In genomic region chr14:38548091-38548490, GRCh38 we compare ENCODE assay signal across 20 cellular contexts.
"Had no signal": no experiment of that assay in that cellular context is flagged by ENCODE, and none has a peak within 500 bp of the region (broad histone marks: within the 10 kb centered on the region; RNA-seq: fewer than 3 reads in every experiment).

No MANE protein-coding gene starts in this region.

- H3K4me3 Mint-ChIP-seq: activated CD4-positive, alpha-beta T cell treated with anti-CD3 and anti-CD28 coated beads, Interleukin-2, amount 10 ng/mL, durations not matched to agents 24 days and 14 days; activated CD8-positive, alpha-beta T cell treated with anti-CD3 and anti-CD28 coated beads, Interleukin-2, amount 10 ng/mL, durations not matched to agents 7 days and 5 days; activated naive CD4-positive, alpha-beta T cell treated with anti-CD3 and anti-CD28 coated beads for 36 hours; activated T-cell treated with anti-CD3 and anti-CD28 coated beads, Interleukin-2, amount 50 U/mL, for 4 hours had no signal

- H3K27ac ChIP-seq: ascending aorta, gastroesophageal sphincter, heart left ventricle, left ventricle myocardium inferior, prostate gland, skin epidermis, stomach, vagina had no signal

- H3K9me3 ChIP-seq: ascending aorta, gastroesophageal sphincter, heart left ventricle, left ventricle myocardium inferior, prostate gland, stomach, vagina had no signal

- H3K27me3 Mint-ChIP-seq: activated CD4-positive, alpha-beta T cell treated with anti-CD3 and anti-CD28 coated beads, Interleukin-2, amount 10 ng/mL, durations not matched to agents 24 days and 14 days had no signal

- H3K9me3 Mint-ChIP-seq: activated CD4-positive, alpha-beta T cell treated with anti-CD3 and anti-CD28 coated beads, Interleukin-2, amount 10 ng/mL, durations not matched to agents 24 days and 14 days; activated naive CD4-positive, alpha-beta T cell treated with anti-CD3 and anti-CD28 coated beads for 36 hours; activated T-cell treated with anti-CD3 and anti-CD28 coated beads, Interleukin-2, amount 50 U/mL, for 4 hours had no signal

- H3K27me3 ChIP-seq: ascending aorta, gastroesophageal sphincter, heart left ventricle, stomach, vagina had no signal

- H3K4me1 Mint-ChIP-seq: activated CD4-positive, alpha-beta T cell treated with anti-CD3 and anti-CD28 coated beads, Interleukin-2, amount 10 ng/mL, durations not matched to agents 24 days and 14 days had no signal

- H3K36me3 ChIP-seq: ascending aorta, gastroesophageal sphincter, heart left ventricle, left ventricle myocardium inferior, prostate gland, stomach, vagina had no signal

- H3K4me1 ChIP-seq: ascending aorta, gastroesophageal sphincter, heart left ventricle, left ventricle myocardium inferior, prostate gland, stomach, vagina had no signal

- DNase-seq: activated CD4-positive, alpha-beta T cell treated with anti-CD3 and anti-CD28 coated beads, Interleukin-2, amount 10 ng/mL, durations not matched to agents 24 days and 14 days; activated CD8-positive, alpha-beta T cell treated with anti-CD3 and anti-CD28 coated beads, Interleukin-2, amount 10 ng/mL, durations not matched to agents 7 days and 5 days; activated naive CD4-positive, alpha-beta T cell treated with anti-CD3 and anti-CD28 coated beads for 36 hours; activated T-cell treated with anti-CD3 and anti-CD28 coated beads, Interleukin-2, amount 50 U/mL, for 4 hours; cerebellar nuclear complex; effector CD4-positive, alpha-beta T cell; heart left ventricle; kidney glomerular epithelial cell; left ventricle myocardium inferior; mammary epithelial cell; right cardiac atrium; stimulated activated CD4-positive, alpha-beta T cell treated with anti-CD3 and anti-CD28 coated beads, Interleukin-4, amount 100 ng/mL, for 1 hour; stomach; T-helper 2 cell had no signal

- H3K27ac Mint-ChIP-seq: activated CD4-positive, alpha-beta T cell treated with anti-CD3 and anti-CD28 coated beads, Interleukin-2, amount 10 ng/mL, durations not matched to agents 24 days and 14 days; activated CD8-positive, alpha-beta T cell treated with anti-CD3 and anti-CD28 coated beads, Interleukin-2, amount 10 ng/mL, durations not matched to agents 7 days and 5 days; activated naive CD4-positive, alpha-beta T cell treated with anti-CD3 and anti-CD28 coated beads for 36 hours had no signal

- H3K4me3 ChIP-seq: ascending aorta, gastroesophageal sphincter, heart left ventricle, left ventricle myocardium inferior, prostate gland, skin epidermis, stomach, vagina had no signal

- ATAC-seq: activated CD8-positive, alpha-beta T cell treated with anti-CD3 and anti-CD28 coated beads, Interleukin-2, amount 10 ng/mL, durations not matched to agents 7 days and 5 days; activated T-cell treated with anti-CD3 and anti-CD28 coated beads, Interleukin-2, amount 50 U/mL, for 4 hours; esophagus mucosa; gastroesophageal sphincter; heart left ventricle; right cardiac atrium had no signal
